ENCODE assay signal across 8 cellular contexts in genomic region chr6:152848919-152849318, GRCh38.
"Had no signal": no experiment of that assay in that cellular context is flagged by ENCODE, and none has a peak within 500 bp of the region (broad histone marks: within the 10 kb centered on the region; RNA-seq: fewer than 3 reads in every experiment).

No MANE protein-coding gene starts in this region.

- FAIRE-seq: G401.6, GM12878, GM12891, GM12892, GM18507, GM19239 had no signal

- ATAC-seq: GM12878 had no signal

- H3K4me3 ChIP-seq: GM12878 had no signal

- DNase-seq: GDM1, GF-D8 had no signal
